Comparison of ENCODE assay signal across 9 cellular contexts in the genomic region with DNA sequence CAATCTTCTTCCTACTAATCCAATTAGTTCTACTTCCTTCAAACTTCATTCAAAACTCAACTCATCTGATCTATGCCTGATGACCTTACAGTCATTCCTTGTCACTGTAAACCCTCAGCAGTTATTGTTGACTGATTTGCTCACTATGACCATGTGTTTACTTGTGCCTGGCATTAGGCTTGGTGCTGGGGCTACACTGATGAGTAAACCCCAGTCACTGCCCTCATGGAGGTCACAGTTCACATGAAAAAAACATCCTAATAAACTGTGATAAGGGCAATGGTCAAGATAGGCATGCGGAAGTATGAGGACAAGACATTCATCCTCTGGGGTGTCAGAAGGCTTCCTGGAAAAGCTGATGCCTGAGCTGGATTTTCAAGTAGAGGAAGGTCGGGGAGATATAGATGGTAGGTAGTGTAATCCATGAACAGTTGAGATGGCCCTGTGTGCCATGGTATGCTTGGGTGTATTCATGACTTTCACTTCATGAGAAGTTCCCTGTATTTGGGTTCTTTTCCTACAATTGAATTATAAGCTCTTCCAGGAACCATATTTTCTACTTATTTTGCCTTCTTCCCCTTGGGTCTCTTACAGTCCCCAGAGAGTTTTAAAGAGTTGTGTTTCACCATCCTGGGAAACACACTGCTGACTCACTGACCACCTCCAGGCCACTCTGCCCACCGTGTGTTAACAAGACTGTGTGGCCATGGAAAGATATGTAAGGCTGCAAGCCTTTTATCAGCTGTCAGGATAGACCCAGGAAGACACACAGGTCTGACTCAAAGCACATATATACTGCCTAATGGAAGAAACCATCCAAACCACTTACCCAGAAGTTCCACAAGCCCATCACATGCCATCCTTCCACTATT. TPM values are rescaled to one million over a fixed set of nuclear protein-coding genes. Genes with fewer than 3 reads are reported as not detected.
DNase-seq lines count a peak whose midpoint lies in the region; ATAC-seq and TF ChIP-seq lines count a peak whose summit lies in the region.
"Had no signal": no experiment of that assay in that cellular context is flagged by ENCODE, and none has a peak within 500 bp of the region (broad histone marks: within the 10 kb centered on the region; RNA-seq: fewer than 3 reads in every experiment).

No MANE protein-coding gene starts in this region.

- CTCF ChIA-PET in Panc1 (lab: Charles Lee) = no interaction called here
- CTCF ChIA-PET in activated naive CD4-positive, alpha-beta T cell treated with anti-CD3 and anti-CD28 coated beads, Interleukin-2, amount 10 ng/mL, durations not matched to agents 7 days and 5 days (lab: Charles Lee) = interaction anchor here (1.4 kb wide), 1 partner anchor 13 kb away, joined by 4 read pairs; no protein-coding TSS in a partner anchor

- TF ChIP-seq CTCF in Panc1 (IDR thresholded peaks at IDR 0.05) (no peak), osteocyte (IDR thresholded peaks at IDR 0.05) (no peak), glutamatergic neuron (IDR thresholded peaks at IDR 0.05; ENCODE audit: partially characterized antibody, unreplicated experiment) (no peak)

- intact Hi-C loops in Panc1 (cut with micrococcal nuclease; ENCODE audit: unreplicated experiment) = no loop called here

- H3K4me3 ChIP-seq in Panc1 (ENCODE audit: low read depth in 2 of 2, low read length in 2 of 2) = no peak overlapping the region

- H3K36me3 ChIP-seq in Panc1 (ENCODE audit: control insufficient read depth, insufficient read depth, low read length) = no peaks in the 10 kb centered on the region

- no TSS peak for BruUV-seq in Panc1 (replicated peaks; lab: Mats Ljungman, UMichigan)

- POLR2A ChIA-PET in Panc1 (lab: Charles Lee) = no interaction called here

- H3K36me3 Mint-ChIP-seq in osteocyte (ENCODE audit: unreplicated experiment) = peaks cover 2% of the 10 kb centered on the region
- no peaks in the 10 kb centered on the region for H3K36me3 Mint-ChIP-seq in glutamatergic neuron (ENCODE audit: unreplicated experiment)
- H3K36me3 Mint-ChIP-seq in activated naive CD4-positive, alpha-beta T cell treated with anti-CD3 and anti-CD28 coated beads, Interleukin-2, amount 10 ng/mL, durations not matched to agents 7 days and 5 days = no peaks in the 10 kb centered on the region
- H3K36me3 Mint-ChIP-seq: activated naive CD4-positive, alpha-beta T cell treated with anti-CD3 and anti-CD28 coated beads, Interleukin-2, amount 50 U/mL, for 24 hours had no signal

- H3K9me3 Mint-ChIP-seq in osteocyte (ENCODE audit: unreplicated experiment) (no peaks in the 10 kb centered on the region), glutamatergic neuron (ENCODE audit: unreplicated experiment) (peaks cover 2% of the 10 kb centered on the region)
- no peaks in the 10 kb centered on the region for H3K9me3 Mint-ChIP-seq in activated naive CD4-positive, alpha-beta T cell treated with anti-CD3 and anti-CD28 coated beads, Interleukin-2, amount 10 ng/mL, durations not matched to agents 7 days and 5 days
- H3K9me3 Mint-ChIP-seq: activated naive CD4-positive, alpha-beta T cell treated with anti-CD3 and anti-CD28 coated beads, Interleukin-2, amount 50 U/mL, for 24 hours had no signal

- DNase-seq in ELR (ENCODE audit: low read depth) = peak; percentile 85
- peak; percentile 24 for DNase-seq in Panc1 (ENCODE audit: low read depth, low spot score)
- peak; percentile 65 to 68 for DNase-seq in erythroblast (lab: John Stamatoyannopoulos, UW)
- no peak for DNase-seq in osteocyte (ENCODE audit: extremely low spot score, unreplicated experiment)
- no peak for DNase-seq in glutamatergic neuron
- DNase-seq in activated effector memory CD4-positive, alpha-beta T cell treated with anti-CD3 and anti-CD28 coated beads, Interleukin-2, amount 50 U/mL, for 16 hours = no peak
- no peak for DNase-seq in activated naive CD4-positive, alpha-beta T cell treated with anti-CD3 and anti-CD28 coated beads, Interleukin-2, amount 10 ng/mL, durations not matched to agents 7 days and 5 days

- H3K27ac ChIP-seq in Panc1 (ENCODE audit: low read length) = no peak overlapping the region

- no peaks in the 10 kb centered on the region; the same call in 1 of the 2 replicates for H3K4me1 ChIP-seq in Panc1 (ENCODE audit: control insufficient read depth, insufficient read depth, low read length)

- H3K9me3 ChIP-seq in Panc1 (ENCODE audit: control insufficient read depth, insufficient read depth, low read depth, low read length) = no peaks in the 10 kb centered on the region

- H3K4me1 Mint-ChIP-seq in osteocyte (ENCODE audit: unreplicated experiment) (peaks cover 22% of the 10 kb centered on the region), glutamatergic neuron (ENCODE audit: low read depth, unreplicated experiment) (peaks cover 2% of the 10 kb centered on the region)
- H3K4me1 Mint-ChIP-seq in activated naive CD4-positive, alpha-beta T cell treated with anti-CD3 and anti-CD28 coated beads, Interleukin-2, amount 10 ng/mL, durations not matched to agents 7 days and 5 days = peaks cover 25% of the 10 kb centered on the region

- in situ Hi-C loops in Panc1 (cut with HindIII; ENCODE audit: low pct_unique_long_range_greater_than_20kb, low sequenced_read_pairs) = no loop called here

- ATAC-seq in Panc1 (no peak), HG03442 (IDR thresholded peaks at IDR 0.05; ENCODE audit: unreplicated experiment) (no peak)

- H3K27me3 Mint-ChIP-seq in osteocyte (ENCODE audit: unreplicated experiment) (no peaks in the 10 kb centered on the region), glutamatergic neuron (ENCODE audit: unreplicated experiment) (peaks cover 4% of the 10 kb centered on the region)
- H3K27me3 Mint-ChIP-seq in activated naive CD4-positive, alpha-beta T cell treated with anti-CD3 and anti-CD28 coated beads, Interleukin-2, amount 10 ng/mL, durations not matched to agents 7 days and 5 days = no peaks in the 10 kb centered on the region
- H3K27me3 Mint-ChIP-seq: activated naive CD4-positive, alpha-beta T cell treated with anti-CD3 and anti-CD28 coated beads, Interleukin-2, amount 50 U/mL, for 24 hours had no signal

- H3K27me3 ChIP-seq in Panc1 (ENCODE audit: control insufficient read depth, insufficient read depth, low read length) = no peaks in the 10 kb centered on the region

- H3K27ac Mint-ChIP-seq in osteocyte (ENCODE audit: unreplicated experiment) = peak overlapping the region; percentile 75
- H3K27ac Mint-ChIP-seq in glutamatergic neuron (ENCODE audit: unreplicated experiment) = no peak overlapping the region
- H3K27ac Mint-ChIP-seq in activated naive CD4-positive, alpha-beta T cell treated with anti-CD3 and anti-CD28 coated beads, Interleukin-2, amount 10 ng/mL, durations not matched to agents 7 days and 5 days = no peak overlapping the region
- H3K27ac Mint-ChIP-seq: activated naive CD4-positive, alpha-beta T cell treated with anti-CD3 and anti-CD28 coated beads, Interleukin-2, amount 50 U/mL, for 24 hours had no signal

- TF ChIP-seq POLR2A in erythroblast (IDR thresholded peaks at IDR 0.05; ENCODE audit: low read length) = no peak

- no peak overlapping the region for H3K4me3 Mint-ChIP-seq in osteocyte (ENCODE audit: unreplicated experiment)
- no peak overlapping the region for H3K4me3 Mint-ChIP-seq in glutamatergic neuron (ENCODE audit: unreplicated experiment)
- no peak overlapping the region for H3K4me3 Mint-ChIP-seq in activated naive CD4-positive, alpha-beta T cell treated with anti-CD3 and anti-CD28 coated beads, Interleukin-2, amount 10 ng/mL, durations not matched to agents 7 days and 5 days
- H3K4me3 Mint-ChIP-seq: activated naive CD4-positive, alpha-beta T cell treated with anti-CD3 and anti-CD28 coated beads, Interleukin-2, amount 50 U/mL, for 24 hours had no signal

RNA-seq across cellular contexts. Expression of a gene that starts 38.7 kb away (rescaled TPM):
- total RNA-seq in Panc1 (2021; ENCODE audit: unreplicated experiment) = 20.3 TPM
- 21.9 TPM for polyA plus RNA-seq in Panc1 (2012; ENCODE audit: insufficient read length)
- 30.2 and 55.1 TPM in 2 replicates for total RNA-seq in osteocyte
- 4.2 TPM for total RNA-seq in glutamatergic neuron (ENCODE audit: unreplicated experiment)

Comparison
In these comparisons a context has a peak if more than half of its experiments do, and no peak if none do; other contexts are left out.
1. DNase-seq: peak in ELR (single experiment), Panc1 (single experiment) and erythroblast (2 of 2); none in osteocyte (single experiment), glutamatergic neuron (single experiment), activated effector memory CD4-positive, alpha-beta T cell treated with anti-CD3 and anti-CD28 coated beads, Interleukin-2, amount 50 U/mL, for 16 hours (single experiment) and activated naive CD4-positive, alpha-beta T cell treated with anti-CD3 and anti-CD28 coated beads, Interleukin-2, amount 10 ng/mL, durations not matched to agents 7 days and 5 days (single experiment).